In the genomic region with DNA sequence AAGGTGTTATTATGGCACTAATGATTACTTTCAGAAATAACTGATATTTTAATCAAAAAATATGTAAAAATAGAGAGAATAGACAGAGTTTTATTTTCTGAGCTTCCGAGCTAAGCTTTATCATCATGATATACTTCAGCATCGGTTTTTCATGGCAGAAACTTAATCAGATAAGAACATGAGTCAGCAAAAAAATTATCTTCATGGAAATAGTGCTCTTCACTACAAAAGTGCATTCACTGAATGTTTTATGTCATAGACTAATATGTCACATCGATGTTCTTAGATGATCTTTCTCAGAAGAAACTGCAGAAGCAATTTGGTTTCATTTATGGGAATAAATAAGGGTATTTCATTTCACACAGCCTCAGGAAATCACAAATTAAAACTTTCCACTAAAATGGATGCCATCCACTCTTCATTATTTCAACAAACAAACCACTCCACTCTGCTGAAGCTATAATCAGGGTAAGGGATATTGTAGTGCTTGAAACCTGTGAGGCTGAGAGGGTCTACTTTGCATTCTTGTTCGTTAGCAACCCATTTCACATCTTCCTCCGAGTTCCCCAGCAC, we compare ENCODE assay signal across 19 cellular contexts.
"Had no signal": no experiment of that assay in that cellular context is flagged by ENCODE, and none has a peak within 500 bp of the region (broad histone marks: within the 10 kb centered on the region; RNA-seq: fewer than 3 reads in every experiment).

No MANE protein-coding gene starts in this region.

- H3K9me3 ChIP-seq: body of pancreas, esophagus muscularis mucosa, prostate gland, spleen, upper lobe of right lung had no signal

- ATAC-seq: activated CD8-positive, alpha-beta T cell treated with anti-CD3 and anti-CD28 coated beads for 36 hours; activated T-cell treated with anti-CD3 and anti-CD28 coated beads, Interleukin-2, amount 50 U/mL, for 72 hours; body of pancreas; left ventricle myocardium superior; naive thymus-derived CD8-positive, alpha-beta T cell; sciatic nerve; upper lobe of right lung had no signal

- H3K36me3 ChIP-seq: esophagus muscularis mucosa, prostate gland, spleen, upper lobe of right lung, WERI-Rb-1 had no signal

- H3K4me1 ChIP-seq: body of pancreas, esophagus muscularis mucosa, prostate gland, spleen, upper lobe of right lung had no signal

- H3K4me3 ChIP-seq: body of pancreas, esophagus muscularis mucosa, prostate gland, spleen, upper lobe of right lung had no signal

- FAIRE-seq: colon had no signal

- DNase-seq: activated CD4-positive, alpha-beta T cell treated with anti-CD3 and anti-CD28 coated beads for 48 hours; activated CD8-positive, alpha-beta T cell treated with anti-CD3 and anti-CD28 coated beads for 36 hours; activated gamma-delta T cell treated with Interleukin-2 at 50 U/mL for 16 hours; activated T-cell treated with anti-CD3 and anti-CD28 coated beads, Interleukin-2, amount 50 U/mL, for 72 hours; amygdala; body of pancreas; caudate nucleus; kidney glomerular epithelial cell; left ventricle myocardium superior; naive thymus-derived CD8-positive, alpha-beta T cell; spleen; T-helper 1 cell; T1000; upper lobe of right lung; WERI-Rb-1 had no signal

- H3K27ac ChIP-seq: body of pancreas, esophagus muscularis mucosa, prostate gland, spleen, upper lobe of right lung, WERI-Rb-1 had no signal
